1 cellular context compared by ENCODE assay signal in the genomic region with DNA sequence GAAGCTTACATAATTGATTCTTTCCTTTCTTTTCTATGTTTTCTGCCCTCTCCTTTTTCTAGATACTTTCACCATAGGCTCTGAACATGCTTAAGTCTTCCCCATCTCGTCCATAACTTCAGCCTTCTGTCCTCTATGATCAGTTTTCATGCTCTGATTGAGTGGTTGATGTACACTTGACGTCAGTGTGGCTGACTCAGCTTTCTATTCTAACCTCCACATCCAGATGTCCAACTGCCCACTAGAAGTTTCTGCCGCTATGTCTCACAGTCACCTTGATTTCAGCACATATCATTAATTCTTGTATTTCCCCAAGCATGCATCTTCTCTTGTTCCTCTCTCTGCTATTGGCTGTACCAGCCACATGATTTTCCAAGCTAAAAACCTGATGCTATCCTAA.
A peak's percentile ranks its signal among the peaks of the same experiment; 100 is the strongest.
TF ChIP-seq lines count a peak whose summit lies in the region.

No MANE protein-coding gene starts in this region.

TF ChIP-seq in GM12878, 131 proteins besides CTCF, POLR2A, EP300 and RAD21 (continued from another document):
- TF ChIP-seq, protein P1, sequence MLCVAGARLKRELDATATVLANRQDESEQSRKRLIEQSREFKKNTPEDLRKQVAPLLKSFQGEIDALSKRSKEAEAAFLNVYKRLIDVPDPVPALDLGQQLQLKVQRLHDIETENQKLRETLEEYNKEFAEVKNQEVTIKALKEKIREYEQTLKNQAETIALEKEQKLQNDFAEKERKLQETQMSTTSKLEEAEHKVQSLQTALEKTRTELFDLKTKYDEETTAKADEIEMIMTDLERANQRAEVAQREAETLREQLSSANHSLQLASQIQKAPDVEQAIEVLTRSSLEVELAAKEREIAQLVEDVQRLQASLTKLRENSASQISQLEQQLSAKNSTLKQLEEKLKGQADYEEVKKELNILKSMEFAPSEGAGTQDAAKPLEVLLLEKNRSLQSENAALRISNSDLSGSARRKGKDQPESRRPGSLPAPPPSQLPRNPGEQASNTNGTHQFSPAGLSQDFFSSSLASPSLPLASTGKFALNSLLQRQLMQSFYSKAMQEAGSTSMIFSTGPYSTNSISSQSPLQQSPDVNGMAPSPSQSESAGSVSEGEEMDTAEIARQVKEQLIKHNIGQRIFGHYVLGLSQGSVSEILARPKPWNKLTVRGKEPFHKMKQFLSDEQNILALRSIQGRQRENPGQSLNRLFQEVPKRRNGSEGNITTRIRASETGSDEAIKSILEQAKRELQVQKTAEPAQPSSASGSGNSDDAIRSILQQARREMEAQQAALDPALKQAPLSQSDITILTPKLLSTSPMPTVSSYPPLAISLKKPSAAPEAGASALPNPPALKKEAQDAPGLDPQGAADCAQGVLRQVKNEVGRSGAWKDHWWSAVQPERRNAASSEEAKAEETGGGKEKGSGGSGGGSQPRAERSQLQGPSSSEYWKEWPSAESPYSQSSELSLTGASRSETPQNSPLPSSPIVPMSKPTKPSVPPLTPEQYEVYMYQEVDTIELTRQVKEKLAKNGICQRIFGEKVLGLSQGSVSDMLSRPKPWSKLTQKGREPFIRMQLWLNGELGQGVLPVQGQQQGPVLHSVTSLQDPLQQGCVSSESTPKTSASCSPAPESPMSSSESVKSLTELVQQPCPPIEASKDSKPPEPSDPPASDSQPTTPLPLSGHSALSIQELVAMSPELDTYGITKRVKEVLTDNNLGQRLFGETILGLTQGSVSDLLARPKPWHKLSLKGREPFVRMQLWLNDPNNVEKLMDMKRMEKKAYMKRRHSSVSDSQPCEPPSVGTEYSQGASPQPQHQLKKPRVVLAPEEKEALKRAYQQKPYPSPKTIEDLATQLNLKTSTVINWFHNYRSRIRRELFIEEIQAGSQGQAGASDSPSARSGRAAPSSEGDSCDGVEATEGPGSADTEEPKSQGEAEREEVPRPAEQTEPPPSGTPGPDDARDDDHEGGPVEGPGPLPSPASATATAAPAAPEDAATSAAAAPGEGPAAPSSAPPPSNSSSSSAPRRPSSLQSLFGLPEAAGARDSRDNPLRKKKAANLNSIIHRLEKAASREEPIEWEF (IDR thresholded peaks at IDR 0.05; ENCODE audit: insufficient replicate concordance, low read depth, low read length), result no peak
- TF ChIP-seq EZH2 (IDR thresholded peaks at IDR 0.05; ENCODE audit: borderline replicate concordance, control insufficient read depth, low read depth, low read length) (no peak), NR2C1 (IDR thresholded peaks at IDR 0.05) (no peak), CHD1 (IDR thresholded peaks at IDR 0.05; ENCODE audit: low read depth, low read length) (no peak), HDAC6 (IDR thresholded peaks at IDR 0.05; ENCODE audit: unreplicated experiment) (no peak), SMAD1 (IDR thresholded peaks at IDR 0.05; ENCODE audit: low read depth, partially characterized antibody) (no peak), ATF7 (IDR thresholded peaks at IDR 0.05; ENCODE audit: low read depth) (no peak), DPF2 (IDR thresholded peaks at IDR 0.05) (no peak), CEBPB (IDR thresholded peaks at IDR 0.05; ENCODE audit: borderline replicate concordance in 1 of 2, low read depth in 2 of 2, low read length in 2 of 2) (no peak), CREM (IDR thresholded peaks at IDR 0.05; ENCODE audit: low read depth) (peak; percentile 82), IRF4 (IDR thresholded peaks at IDR 0.05; ENCODE audit: low read depth, low read length) (no peak), MYB (IDR thresholded peaks at IDR 0.05; ENCODE audit: borderline replicate concordance, low read depth, low read length) (no peak), ZNF274 (IDR thresholded peaks at IDR 0.05; ENCODE audit: insufficient read depth, insufficient read length) (no peak), EED (IDR thresholded peaks at IDR 0.05; ENCODE audit: low read depth) (peak; percentile 75)
- TF ChIP-seq, protein P2, sequence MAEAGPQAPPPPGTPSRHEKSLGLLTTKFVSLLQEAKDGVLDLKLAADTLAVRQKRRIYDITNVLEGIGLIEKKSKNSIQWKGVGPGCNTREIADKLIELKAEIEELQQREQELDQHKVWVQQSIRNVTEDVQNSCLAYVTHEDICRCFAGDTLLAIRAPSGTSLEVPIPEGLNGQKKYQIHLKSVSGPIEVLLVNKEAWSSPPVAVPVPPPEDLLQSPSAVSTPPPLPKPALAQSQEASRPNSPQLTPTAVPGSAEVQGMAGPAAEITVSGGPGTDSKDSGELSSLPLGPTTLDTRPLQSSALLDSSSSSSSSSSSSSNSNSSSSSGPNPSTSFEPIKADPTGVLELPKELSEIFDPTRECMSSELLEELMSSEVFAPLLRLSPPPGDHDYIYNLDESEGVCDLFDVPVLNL (IDR thresholded peaks at IDR 0.05; ENCODE audit: low read depth, low read length), result no peak
- TF ChIP-seq, protein P3, sequence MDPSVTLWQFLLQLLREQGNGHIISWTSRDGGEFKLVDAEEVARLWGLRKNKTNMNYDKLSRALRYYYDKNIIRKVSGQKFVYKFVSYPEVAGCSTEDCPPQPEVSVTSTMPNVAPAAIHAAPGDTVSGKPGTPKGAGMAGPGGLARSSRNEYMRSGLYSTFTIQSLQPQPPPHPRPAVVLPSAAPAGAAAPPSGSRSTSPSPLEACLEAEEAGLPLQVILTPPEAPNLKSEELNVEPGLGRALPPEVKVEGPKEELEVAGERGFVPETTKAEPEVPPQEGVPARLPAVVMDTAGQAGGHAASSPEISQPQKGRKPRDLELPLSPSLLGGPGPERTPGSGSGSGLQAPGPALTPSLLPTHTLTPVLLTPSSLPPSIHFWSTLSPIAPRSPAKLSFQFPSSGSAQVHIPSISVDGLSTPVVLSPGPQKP (IDR thresholded peaks at IDR 0.05; ENCODE audit: low read depth, low read length), result no peak
- TF ChIP-seq, protein P4, sequence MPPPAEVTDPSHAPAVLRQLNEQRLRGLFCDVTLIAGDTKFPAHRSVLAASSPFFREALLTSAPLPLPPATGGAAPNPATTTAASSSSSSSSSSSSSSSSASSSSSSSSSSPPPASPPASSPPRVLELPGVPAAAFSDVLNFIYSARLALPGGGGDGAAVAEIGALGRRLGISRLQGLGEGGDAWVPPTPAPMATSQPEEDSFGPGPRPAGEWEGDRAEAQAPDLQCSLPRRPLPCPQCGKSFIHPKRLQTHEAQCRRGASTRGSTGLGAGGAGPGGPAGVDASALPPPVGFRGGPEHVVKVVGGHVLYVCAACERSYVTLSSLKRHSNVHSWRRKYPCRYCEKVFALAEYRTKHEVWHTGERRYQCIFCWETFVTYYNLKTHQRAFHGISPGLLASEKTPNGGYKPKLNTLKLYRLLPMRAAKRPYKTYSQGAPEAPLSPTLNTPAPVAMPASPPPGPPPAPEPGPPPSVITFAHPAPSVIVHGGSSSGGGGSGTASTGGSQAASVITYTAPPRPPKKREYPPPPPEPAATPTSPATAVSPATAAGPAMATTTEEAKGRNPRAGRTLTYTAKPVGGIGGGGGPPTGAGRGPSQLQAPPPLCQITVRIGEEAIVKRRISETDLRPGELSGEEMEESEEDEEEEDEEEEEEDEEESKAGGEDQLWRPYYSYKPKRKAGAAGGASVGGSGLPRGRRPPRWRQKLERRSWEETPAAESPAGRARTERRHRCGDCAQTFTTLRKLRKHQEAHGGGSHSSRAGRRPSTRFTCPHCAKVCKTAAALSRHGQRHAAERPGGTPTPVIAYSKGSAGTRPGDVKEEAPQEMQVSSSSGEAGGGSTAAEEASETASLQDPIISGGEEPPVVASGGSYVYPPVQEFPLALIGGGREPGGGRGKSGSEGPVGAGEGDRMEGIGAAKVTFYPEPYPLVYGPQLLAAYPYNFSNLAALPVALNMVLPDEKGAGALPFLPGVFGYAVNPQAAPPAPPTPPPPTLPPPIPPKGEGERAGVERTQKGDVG (CRISPR knock-in tag; IDR thresholded peaks at IDR 0.05), result no peak
